Comparison of ENCODE assay signal across 1 cellular context in genomic region chr2:196171248-196171871, GRCh38.
TF ChIP-seq lines count a peak whose summit lies in the region.

Gene STK17B, minus strand, starts transcription at chr2:196171578. Its CDS starts 8,195 bp downstream, at chr2:196163383.

TF ChIP-seq in K562, 482 proteins besides CTCF, POLR2A, EP300 and RAD21 (continued from another document and continues in another):
- TF ChIP-seq MGA (IDR thresholded peaks at IDR 0.05), result no peak; the same call in 1 of the 2 replicates
- TF ChIP-seq TFE3 (CRISPR knock-in tag; IDR thresholded peaks at IDR 0.05), result peak; percentile 96
- TF ChIP-seq MYNN (IDR thresholded peaks at IDR 0.05), result no peak
- no peak for TF ChIP-seq MYNN (CRISPR knock-in tag; IDR thresholded peaks at IDR 0.05)
- TF ChIP-seq ZNF699 (CRISPR knock-in tag; IDR thresholded peaks at IDR 0.05; ENCODE audit: insufficient replicate concordance), result no peak
- TF ChIP-seq PHF21A (IDR thresholded peaks at IDR 0.05; ENCODE audit: borderline replicate concordance, low read depth), result no peak
- TF ChIP-seq FOXJ3 (CRISPR knock-in tag; IDR thresholded peaks at IDR 0.05), result no peak
- TF ChIP-seq XRCC3 (IDR thresholded peaks at IDR 0.05), result no peak
- peak; percentile 87 for TF ChIP-seq MYBL2 (IDR thresholded peaks at IDR 0.05; ENCODE audit: low read depth)
- TF ChIP-seq MYBL2 (CRISPR knock-in tag; IDR thresholded peaks at IDR 0.05; ENCODE audit: borderline replicate concordance), result no peak
- 0 out of 2 replicates have a peak, but pooled peaks have one; percentile 42 for TF ChIP-seq ZNF589 (CRISPR knock-in tag; IDR thresholded peaks at IDR 0.05; ENCODE audit: low read depth)
- no peak for TF ChIP-seq ZNF282 (CRISPR knock-in tag; IDR thresholded peaks at IDR 0.05)
- TF ChIP-seq MTA2 (IDR thresholded peaks at IDR 0.05; ENCODE audit: low read depth), result no peak
- TF ChIP-seq HMG20A (CRISPR knock-in tag; conservative IDR thresholded peaks at IDR 0.05), result no peak
- TF ChIP-seq EP400 (IDR thresholded peaks at IDR 0.05), result peak; percentile 70
- TF ChIP-seq GTF2A2 (tag; IDR thresholded peaks at IDR 0.05), result no peak
- TF ChIP-seq HMGN3 (IDR thresholded peaks at IDR 0.05; ENCODE audit: borderline replicate concordance, extremely low read depth, insufficient read length, low read depth, low read length), result peak; percentile 63
- TF ChIP-seq BRF1 (IDR thresholded peaks at IDR 0.05; ENCODE audit: borderline replicate concordance, extremely low read depth, insufficient read length), result no peak
- no peak for TF ChIP-seq NR2C2 (CRISPR knock-in tag; IDR thresholded peaks at IDR 0.05)
- TF ChIP-seq NR2C2 (tag; IDR thresholded peaks at IDR 0.05), result no peak; the same call in 1 of the 2 replicates
- peak; percentile 23 for TF ChIP-seq PHF20 (IDR thresholded peaks at IDR 0.05; ENCODE audit: partially characterized antibody)
- TF ChIP-seq ZC3H11A (IDR thresholded peaks at IDR 0.05; ENCODE audit: low read depth, low read length), result no peak
- TF ChIP-seq PRDM10 (IDR thresholded peaks at IDR 0.05; ENCODE audit: partially characterized antibody), result peak; percentile 25
- TF ChIP-seq ZNF184 (CRISPR knock-in tag; IDR thresholded peaks at IDR 0.05), result no peak
- no peak for TF ChIP-seq PRPF4 (IDR thresholded peaks at IDR 0.05; ENCODE audit: insufficient read depth, low read depth, low read length, poor library complexity, severe bottlenecking)
- no peak for TF ChIP-seq MCM7 (IDR thresholded peaks at IDR 0.05)
- no peak for TF ChIP-seq ZNF583 (CRISPR knock-in tag; IDR thresholded peaks at IDR 0.05)
- no peak for TF ChIP-seq TFAM (CRISPR knock-in tag; conservative IDR thresholded peaks at IDR 0.05)
- no peak for TF ChIP-seq ZNF23 (CRISPR knock-in tag; IDR thresholded peaks at IDR 0.05)
- TF ChIP-seq JUN (IDR thresholded peaks at IDR 0.05; ENCODE audit: borderline replicate concordance, low read depth, low read length), result 0 out of 2 replicates have a peak, but pooled peaks have one; percentile 10
- TF ChIP-seq JUN (CRISPR knock-in tag; IDR thresholded peaks at IDR 0.05; ENCODE audit: borderline replicate concordance), result no peak
- TF ChIP-seq RAD51 (IDR thresholded peaks at IDR 0.05; ENCODE audit: borderline replicate concordance, low read depth), result peak; percentile 95
- TF ChIP-seq NR2C1 (IDR thresholded peaks at IDR 0.05), result peak; percentile 24; the same call in 1 of the 2 replicates
- no peak for TF ChIP-seq NR2C1 (tag; IDR thresholded peaks at IDR 0.05)
- no peak for TF ChIP-seq ZNF780A (CRISPR knock-in tag; IDR thresholded peaks at IDR 0.05)
- no peak for TF ChIP-seq CHAMP1 (IDR thresholded peaks at IDR 0.05)
- TF ChIP-seq BHLHE40 (IDR thresholded peaks at IDR 0.05; ENCODE audit: low read length), result peak; percentile 84
- TF ChIP-seq WHSC1 (IDR thresholded peaks at IDR 0.05; ENCODE audit: low read length), result no peak
- TF ChIP-seq HNRNPLL (IDR thresholded peaks at IDR 0.05; ENCODE audit: low read depth, low read length, poor library complexity, severe bottlenecking), result peak; percentile 19
- 0 out of 2 replicates have a peak, but pooled peaks have one; percentile 7 for TF ChIP-seq ARID1B (IDR thresholded peaks at IDR 0.05)
- TF ChIP-seq THRA (IDR thresholded peaks at IDR 0.05), result no peak
- TF ChIP-seq TAF9B (IDR thresholded peaks at IDR 0.05; ENCODE audit: partially characterized antibody), result peak; percentile 86
- TF ChIP-seq CBX3 (IDR thresholded peaks at IDR 0.05; ENCODE audit: borderline replicate concordance in 1 of 2, low read length in 2 of 2), result no peak
- TF ChIP-seq TBP (optimal IDR thresholded peaks at IDR 0.05; ENCODE audit: low read depth, low read length), result peak; percentile 93
- TF ChIP-seq FOXP1 (CRISPR knock-in tag; IDR thresholded peaks at IDR 0.05), result 0 out of 2 replicates have a peak, but pooled peaks have one; percentile 13
- no peak for TF ChIP-seq ZFP36 (IDR thresholded peaks at IDR 0.05; ENCODE audit: low read depth, low read length, partially characterized antibody)
- TF ChIP-seq EHMT2 (IDR thresholded peaks at IDR 0.05), result no peak
- no peak for TF ChIP-seq PHTF2 (CRISPR knock-in tag; IDR thresholded peaks at IDR 0.05)
- TF ChIP-seq RCOR1 (IDR thresholded peaks at IDR 0.05; ENCODE audit: borderline replicate concordance in 1 of 2, low read depth in 2 of 2, low read length in 2 of 2), result 0 out of 4 replicates have a peak, but pooled peaks of 1 of the 2 experiments have one; percentile 6
- no peak for TF ChIP-seq ETS2 (tag; IDR thresholded peaks at IDR 0.05; ENCODE audit: borderline replicate concordance, poor library complexity, severe bottlenecking)
- TF ChIP-seq ERF (CRISPR knock-in tag; IDR thresholded peaks at IDR 0.05), result no peak
